Comparison of ENCODE assay signal across 20 cellular contexts in the genomic region with DNA sequence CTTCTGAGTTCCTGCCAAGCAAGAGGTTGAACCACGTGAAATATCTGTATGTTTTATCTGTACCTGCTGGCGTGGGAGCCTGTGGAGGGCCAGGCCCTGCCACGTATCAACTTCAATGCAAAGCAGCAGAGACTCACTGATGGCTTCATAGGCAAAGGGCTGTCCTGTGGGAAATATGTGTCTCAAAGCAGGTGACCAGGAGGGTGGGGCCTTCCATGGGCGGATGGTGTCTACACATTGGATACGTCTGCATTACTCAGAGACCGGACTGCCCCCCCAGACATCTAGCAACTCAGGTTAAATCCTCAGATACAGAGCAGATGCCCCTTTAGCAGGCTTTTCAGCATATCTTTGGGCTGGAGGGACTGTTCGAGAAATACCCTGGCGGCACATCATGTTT.
"Had no signal": no experiment of that assay in that cellular context is flagged by ENCODE, and none has a peak within 500 bp of the region (broad histone marks: within the 10 kb centered on the region; RNA-seq: fewer than 3 reads in every experiment).

No MANE protein-coding gene starts in this region.

- H3K36me3 Mint-ChIP-seq: memory B cell had no signal

- H3K36me3 ChIP-seq: gastrocnemius medialis, transverse colon had no signal

- H3K27me3 Mint-ChIP-seq: stimulated activated naive CD8-positive, alpha-beta T cell treated with anti-CD3 and anti-CD28 coated beads, Interleukin-15, Interleukin-2, amounts not matched to agents 100 ng/mL and 50 ng/mL, for 24 hours had no signal

- H3K27me3 ChIP-seq: hepatocyte, transverse colon had no signal

- H3K4me3 ChIP-seq: dorsolateral prefrontal cortex, gastrocnemius medialis, hepatocyte, lung, skin epidermis, transverse colon had no signal

- H3K4me3 Mint-ChIP-seq: memory B cell; nephron; stimulated activated naive B cell treated with anti-CD40 and anti-IgM and Interleukin-4, amounts not matched to agents 10 μg/mL and 1 μg/mL and 100 μg/mL, for 72 hours; stimulated activated naive CD8-positive, alpha-beta T cell treated with anti-CD3 and anti-CD28 coated beads, Interleukin-15, Interleukin-2, amounts not matched to agents 100 ng/mL and 50 ng/mL, for 24 hours had no signal

- H3K4me2 ChIP-seq: hepatocyte had no signal

- H3K9me3 ChIP-seq: gastrocnemius medialis, transverse colon had no signal

- DNase-seq: effector CD4-positive, alpha-beta T cell; foreskin fibroblast; gastrocnemius medialis; kidney; nucleus accumbens; retina; stimulated activated CD4-positive, alpha-beta T cell treated with anti-CD3 and anti-CD28 coated beads, Interleukin-15, amount 100 ng/mL, for 24 hours; stimulated activated CD4-positive, alpha-beta T cell treated with anti-CD3 and anti-CD28 coated beads, Interleukin-2, amount 100 ng/mL, for 48 hours; stimulated activated naive B cell treated with anti-CD40 and anti-IgM and Interleukin-4, amounts not matched to agents 10 μg/mL and 1 μg/mL and 100 μg/mL, for 72 hours; transverse colon had no signal

- H3K27ac Mint-ChIP-seq: memory B cell; nephron; stimulated activated naive B cell treated with anti-CD40 and anti-IgM and Interleukin-4, amounts not matched to agents 10 μg/mL and 1 μg/mL and 100 μg/mL, for 72 hours; stimulated activated naive CD8-positive, alpha-beta T cell treated with anti-CD3 and anti-CD28 coated beads, Interleukin-15, Interleukin-2, amounts not matched to agents 100 ng/mL and 50 ng/mL, for 24 hours had no signal

- ATAC-seq: esophagus mucosa; gastrocnemius medialis; left lobe of liver; stimulated activated naive B cell treated with anti-CD40 and anti-IgM and Interleukin-4, amounts not matched to agents 10 μg/mL and 1 μg/mL and 100 μg/mL, for 72 hours had no signal

- H3K4me1 Mint-ChIP-seq: memory B cell; stimulated activated naive B cell treated with anti-CD40 and anti-IgM and Interleukin-4, amounts not matched to agents 10 μg/mL and 1 μg/mL and 100 μg/mL, for 72 hours had no signal

- H3K27ac ChIP-seq: dorsolateral prefrontal cortex, epithelial cell of prostate, gastrocnemius medialis, hepatocyte, skin epidermis, transverse colon had no signal

- H3K4me1 ChIP-seq: gastrocnemius medialis, transverse colon had no signal

- H3K79me2 ChIP-seq: hepatocyte had no signal

- H2AFZ ChIP-seq: hepatocyte had no signal
